Comparison of ENCODE assay signal across 1 cellular context in genomic region chr9:84481819-84482218, GRCh38.
TF ChIP-seq lines count a peak whose summit lies in the region.

No MANE protein-coding gene starts in this region.

TF ChIP-seq in liver, 16 proteins besides CTCF, POLR2A, EP300 and RAD21 (continued from another document):
- TF ChIP-seq MAX (IDR thresholded peaks at IDR 0.05) (peak; percentile 77), ATF3 (IDR thresholded peaks at IDR 0.05) (no peak), REST (IDR thresholded peaks at IDR 0.05) (peak; percentile 48), HNF4G (IDR thresholded peaks at IDR 0.05) (no peak), JUND (IDR thresholded peaks at IDR 0.05) (peak in 1 of 2 donors; percentile 68)
